Comparison of ENCODE assay signal across 18 cellular contexts in the genomic region with DNA sequence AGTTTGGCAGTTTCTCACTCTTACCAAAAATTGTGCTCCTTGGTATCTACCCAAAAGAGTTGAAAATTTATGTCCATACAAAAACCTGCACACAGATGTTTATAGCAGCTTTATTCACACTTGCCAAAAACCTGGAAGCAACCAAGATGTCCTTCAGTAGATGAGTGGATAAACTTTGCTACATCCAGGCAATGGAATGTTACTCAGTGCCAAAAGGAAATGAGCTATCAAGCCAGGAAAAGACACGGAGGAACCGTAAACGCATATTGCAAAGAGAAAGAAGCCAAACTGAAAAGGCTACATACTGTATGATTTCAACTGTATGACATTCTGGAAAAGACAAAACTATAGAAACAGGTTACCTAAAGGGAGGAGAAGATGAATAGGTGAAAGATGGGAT. TPM values are rescaled to one million over a fixed set of nuclear protein-coding genes. Genes with fewer than 3 reads are reported as not detected.
"Had no signal": no experiment of that assay in that cellular context is flagged by ENCODE, and none has a peak within 500 bp of the region (broad histone marks: within the 10 kb centered on the region; RNA-seq: fewer than 3 reads in every experiment).

No MANE protein-coding gene starts in this region.

- H3K9me3 Mint-ChIP-seq: activated CD8-positive, alpha-beta T cell treated with anti-CD3 and anti-CD28 coated beads for 36 hours; effector memory CD8-positive, alpha-beta T cell; type B pancreatic cell had no signal

- H3K27ac Mint-ChIP-seq: activated CD8-positive, alpha-beta T cell treated with anti-CD3 and anti-CD28 coated beads for 36 hours; activated naive CD8-positive, alpha-beta T cell; effector memory CD8-positive, alpha-beta T cell; naive B cell; type B pancreatic cell had no signal

- FAIRE-seq: keratinocyte had no signal

- H3K27me3 Mint-ChIP-seq: activated naive CD8-positive, alpha-beta T cell; effector memory CD8-positive, alpha-beta T cell; type B pancreatic cell had no signal

- H3K36me3 Mint-ChIP-seq: naive B cell, type B pancreatic cell had no signal

- H3K9me3 ChIP-seq: neutrophil, right atrium auricular region had no signal

- H3K4me3 Mint-ChIP-seq: activated CD8-positive, alpha-beta T cell treated with anti-CD3 and anti-CD28 coated beads for 36 hours; activated naive CD8-positive, alpha-beta T cell; effector memory CD8-positive, alpha-beta T cell; naive B cell; type B pancreatic cell had no signal

- DNase-seq: activated CD8-positive, alpha-beta memory T cell treated with anti-CD3 and anti-CD28 coated beads, Interleukin-2, amount 50 U/mL, for 4 hours; activated CD8-positive, alpha-beta T cell treated with anti-CD3 and anti-CD28 coated beads for 36 hours; activated gamma-delta T cell treated with Interleukin-2 at 50 U/mL for 16 hours; cerebellar nuclear complex; effector memory CD8-positive, alpha-beta T cell; hippocampal formation; naive B cell; stimulated activated CD4-positive, alpha-beta T cell treated with anti-CD3 and anti-CD28 coated beads, Interleukin-4, amount 100 ng/mL, for 4 hours; stimulated activated CD8-positive, alpha-beta memory T cell treated with anti-CD3 and anti-CD28 coated beads, Interleukin-4, amount 100 ng/mL, for 48 hours; stimulated activated naive CD8-positive, alpha-beta T cell treated with anti-CD3 and anti-CD28 coated beads, Interleukin-15, Interleukin-2, amounts not matched to agents 100 U/mL and 50 U/mL, for 24 hours had no signal

- H3K36me3 ChIP-seq: neutrophil, right atrium auricular region had no signal

- H3K4me3 ChIP-seq: right atrium auricular region, skin epidermis had no signal

- H3K27me3 ChIP-seq: neutrophil, right atrium auricular region had no signal

- ATAC-seq: effector memory CD8-positive, alpha-beta T cell; left lobe of liver had no signal

- H3K27ac ChIP-seq: neutrophil, skin epidermis, VCaP had no signal

RNA-seq across cellular contexts. Expression of a gene that starts 36.1 kb away (rescaled TPM):
- total RNA-seq: activated CD8-positive, alpha-beta T cell treated with anti-CD3 and anti-CD28 coated beads for 36 hours had no signal
- polyA plus RNA-seq: keratinocyte had no signal
